8 cellular contexts compared by ENCODE assay signal in the genomic region with DNA sequence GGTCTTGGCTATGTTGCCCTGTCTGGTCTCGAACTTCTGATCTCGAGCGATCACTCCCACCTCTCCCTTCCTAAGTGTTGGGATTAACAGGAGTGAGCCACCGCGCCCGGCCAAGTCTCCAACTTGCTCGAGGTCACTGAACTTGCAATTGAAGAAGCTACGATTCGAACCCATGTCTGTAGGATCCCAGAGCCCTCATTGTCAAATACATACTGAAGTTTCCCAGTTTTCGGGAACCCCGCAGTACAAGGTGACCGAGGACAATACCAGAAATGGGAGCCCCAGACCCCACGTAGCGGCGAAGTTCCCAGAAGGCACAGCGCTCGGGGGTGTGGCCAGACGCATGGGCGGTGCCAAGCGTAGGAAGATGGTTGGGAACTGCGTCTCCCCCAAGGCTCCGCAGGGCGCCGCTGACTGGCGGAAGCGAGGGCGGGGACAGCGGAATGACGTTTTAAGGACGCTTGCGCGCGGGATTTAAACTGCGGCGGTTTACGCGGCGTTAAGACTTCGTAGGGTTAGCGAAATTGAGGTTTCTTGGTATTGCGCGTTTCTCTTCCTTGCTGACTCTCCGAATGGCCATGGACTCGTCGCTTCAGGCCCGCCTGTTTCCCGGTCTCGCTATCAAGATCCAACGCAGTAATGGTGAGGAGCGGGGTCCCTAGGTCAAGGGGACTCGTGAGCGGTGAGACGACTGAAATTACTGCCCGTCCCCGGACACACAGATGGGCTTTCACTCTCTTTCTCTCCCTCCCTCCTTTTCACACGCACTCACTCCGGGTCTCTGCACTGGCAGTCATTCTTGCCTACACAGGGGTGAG. TPM values are rescaled to one million over a fixed set of nuclear protein-coding genes. Genes with fewer than 3 reads are reported as not detected.
DNase-seq lines count a peak whose midpoint lies in the region; ATAC-seq and TF ChIP-seq lines count a peak whose summit lies in the region.

KIF2C (plus strand) TSS at position 477 of the 818 bp plus-strand sequence; CDS start at position 573, 96 bp downstream.

- no peaks in the 10 kb centered on the region for H3K9me3 ChIP-seq in left lung

- H3K36me3 ChIP-seq in left lung: no peaks in the 10 kb centered on the region

- intact Hi-C loops in left lung (cut with DNase I): no loop called here

- peak within 1 kb of the TSS; percentile 49 to 57 for H3K4me3 ChIP-seq in left lung

- H3K27me3 ChIP-seq in left lung: no peaks in the 10 kb centered on the region

- H3K4me1 ChIP-seq in left lung: peaks cover 6 to 8% of the 10 kb centered on the region in 2 donors

- DNase-seq in C1 segment of cervical spinal cord (lab: John Stamatoyannopoulos, UW) (peak; percentile 51 to 94 (median 90)), NCI-H748 treated with DMSO at 0.1 percent for 48 hours (lab: John Stamatoyannopoulos, UW) (peak; percentile 94), dermis blood vessel endothelial cell (peak; percentile 99), left lung (peak; percentile 98 to 99)
- peak; percentile 94 to 95 for DNase-seq in activated CD4-positive, alpha-beta T cell treated with anti-CD3 and anti-CD28 coated beads, Interleukin-2, amount 50 U/mL, for 24 hours (ENCODE audit: low read depth in 1 of 2, low spot score in 1 of 2)
- peak; percentile 96 to 98 for DNase-seq in stimulated activated CD4-positive, alpha-beta T cell treated with anti-CD3 and anti-CD28 coated beads, Interleukin-2, amount 100 ng/mL, for 48 hours

- peak; percentile 97 for ATAC-seq in GM19372 (IDR thresholded peaks at IDR 0.05; ENCODE audit: low read depth, unreplicated experiment)
- ATAC-seq in HG03558 (IDR thresholded peaks at IDR 0.05; ENCODE audit: extremely low read depth, unreplicated experiment): peak; percentile 67
- ATAC-seq in left lung: peak; percentile 100

- TF ChIP-seq CTCF in left lung (IDR thresholded peaks at IDR 0.05): peak in 1 of 2 donors; percentile 20

- peak within 1 kb of the TSS; percentile 91 for H3K27ac ChIP-seq in left lung

RNA-seq across cellular contexts. Expression of gene KIF2C, which starts in this region (rescaled TPM):
- total RNA-seq in dermis blood vessel endothelial cell: 11.7 and 45.5 TPM in 2 replicates
- total RNA-seq in left lung: 1 to 10 TPM; 3.3 to 7.3 TPM

Comparison
In these comparisons a context has a peak if more than half of its experiments do, and no peak if none do; other contexts are left out.
1. Peak in every context shown above with its lines: DNase-seq, ATAC-seq, H3K4me3 ChIP-seq and H3K27ac ChIP-seq.